Comparison of ENCODE assay signal across 18 cellular contexts in genomic region chr1:66687333-66687732, GRCh38.
"Had no signal": no experiment of that assay in that cellular context is flagged by ENCODE, and none has a peak within 500 bp of the region (broad histone marks: within the 10 kb centered on the region; RNA-seq: fewer than 3 reads in every experiment).

No MANE protein-coding gene starts in this region.

- H3K27me3 Mint-ChIP-seq: activated naive CD8-positive, alpha-beta T cell treated with anti-CD3 and anti-CD28 coated beads for 36 hours had no signal

- H3K36me3 Mint-ChIP-seq: activated CD8-positive, alpha-beta memory T cell treated with anti-CD3 and anti-CD28 coated beads, Interleukin-2, amount 10 ng/mL, durations not matched to agents 7 days and 5 days; activated naive CD4-positive, alpha-beta T cell treated with anti-CD3 and anti-CD28 coated beads, Interleukin-2, amount 10 ng/mL, durations not matched to agents 7 days and 5 days; activated naive CD8-positive, alpha-beta T cell treated with anti-CD3 and anti-CD28 coated beads for 36 hours had no signal

- H3K27ac ChIP-seq: PC-9 had no signal

- H3K4me3 ChIP-seq: PC-9 had no signal

- H3K27ac Mint-ChIP-seq: activated CD8-positive, alpha-beta memory T cell treated with anti-CD3 and anti-CD28 coated beads, Interleukin-2, amount 10 ng/mL, durations not matched to agents 7 days and 5 days; activated naive CD4-positive, alpha-beta T cell treated with anti-CD3 and anti-CD28 coated beads, Interleukin-2, amount 10 ng/mL, durations not matched to agents 7 days and 5 days; activated naive CD8-positive, alpha-beta T cell treated with anti-CD3 and anti-CD28 coated beads for 36 hours; activated T-helper 2 cell treated with anti-CD3 and anti-CD28 coated beads, Interferon-gamma antibody, Interleukin-2, Interleukin-4, amounts not matched to agents 10 μg/mL and 5 μg/mL and 100 μg/mL, durations not matched to agents 14 hours and 24 hours and 36 hours; T-helper 1 cell treated with Interleukin-12 subunit alpha and Interleukin-12 subunit beta and Interleukin-4 antibody, amounts not matched to agents 30 μg/mL and 1 μg/mL, for 36 hours had no signal

- DNase-seq: activated CD4-positive, alpha-beta T cell treated with anti-CD3 and anti-CD28 coated beads for 48 hours; activated CD4-positive, alpha-beta T cell treated with anti-CD3 and anti-CD28 coated beads, Interleukin-2, amount 50 U/mL, for 48 hours; activated CD8-positive, alpha-beta memory T cell treated with anti-CD3 and anti-CD28 coated beads, Interleukin-2, amount 10 ng/mL, durations not matched to agents 7 days and 5 days; activated gamma-delta T cell treated with Interleukin-2 at 50 U/mL for 16 hours; activated naive CD4-positive, alpha-beta T cell treated with anti-CD3 and anti-CD28 coated beads, Interleukin-2, amount 10 ng/mL, durations not matched to agents 7 days and 5 days; activated naive CD8-positive, alpha-beta T cell treated with anti-CD3 and anti-CD28 coated beads for 36 hours; activated T-cell treated with anti-CD3 and anti-CD28 coated beads, Interleukin-2, amount 50 U/mL, for 4 hours; KG1; NCI-H1092 treated with DMSO at 0.1 percent for 48 hours; NCI-H1417 treated with DMSO at 0.1 percent for 48 hours; NCI-H1694; NCI-H2029 treated with DMSO at 0.1 percent for 48 hours; NCI-H510A treated with DMSO at 0.1 percent for 48 hours; PC-9; SHP77 treated with DMSO at 0.1 percent for 48 hours had no signal

- H3K4me1 Mint-ChIP-seq: activated naive CD4-positive, alpha-beta T cell treated with anti-CD3 and anti-CD28 coated beads, Interleukin-2, amount 10 ng/mL, durations not matched to agents 7 days and 5 days had no signal

- H3K4me3 Mint-ChIP-seq: activated CD8-positive, alpha-beta memory T cell treated with anti-CD3 and anti-CD28 coated beads, Interleukin-2, amount 10 ng/mL, durations not matched to agents 7 days and 5 days; activated naive CD4-positive, alpha-beta T cell treated with anti-CD3 and anti-CD28 coated beads, Interleukin-2, amount 10 ng/mL, durations not matched to agents 7 days and 5 days; activated naive CD8-positive, alpha-beta T cell treated with anti-CD3 and anti-CD28 coated beads for 36 hours; activated T-cell treated with anti-CD3 and anti-CD28 coated beads, Interleukin-2, amount 50 U/mL, for 4 hours; T-helper 1 cell treated with Interleukin-12 subunit alpha and Interleukin-12 subunit beta and Interleukin-4 antibody, amounts not matched to agents 30 μg/mL and 1 μg/mL, for 36 hours had no signal

- H3K9me3 Mint-ChIP-seq: activated naive CD4-positive, alpha-beta T cell treated with anti-CD3 and anti-CD28 coated beads, Interleukin-2, amount 10 ng/mL, durations not matched to agents 7 days and 5 days; activated naive CD8-positive, alpha-beta T cell treated with anti-CD3 and anti-CD28 coated beads for 36 hours; activated T-cell treated with anti-CD3 and anti-CD28 coated beads, Interleukin-2, amount 50 U/mL, for 4 hours; activated T-helper 2 cell treated with anti-CD3 and anti-CD28 coated beads, Interferon-gamma antibody, Interleukin-2, Interleukin-4, amounts not matched to agents 10 μg/mL and 5 μg/mL and 100 μg/mL, durations not matched to agents 14 hours and 24 hours and 36 hours; T-helper 1 cell treated with Interleukin-12 subunit alpha and Interleukin-12 subunit beta and Interleukin-4 antibody, amounts not matched to agents 30 μg/mL and 1 μg/mL, for 36 hours had no signal

- ATAC-seq: activated CD4-positive, CD25-positive, alpha-beta regulatory T cell treated with anti-CD3 and anti-CD28 coated beads, Interleukin-2, amount 50 U/mL, for 24 hours; activated CD8-positive, alpha-beta memory T cell treated with anti-CD3 and anti-CD28 coated beads, Interleukin-2, amount 10 ng/mL, durations not matched to agents 7 days and 5 days; activated T-cell treated with anti-CD3 and anti-CD28 coated beads, Interleukin-2, amount 50 U/mL, for 4 hours had no signal
